In genomic region chr21:37071561-37072238, GRCh38 we compare ENCODE assay signal across 8 cellular contexts. TPM values are rescaled to one million over a fixed set of nuclear protein-coding genes. Genes with fewer than 3 reads are reported as not detected.
A peak's percentile ranks its signal among the peaks of the same experiment; 100 is the strongest.
DNase-seq lines count a peak whose midpoint lies in the region; ATAC-seq, FAIRE-seq and TF ChIP-seq lines count a peak whose summit lies in the region.

No MANE protein-coding gene starts in this region.

- DNase-seq in AG04450 (ENCODE audit: low read depth, low spot score): no peak
- no peak for DNase-seq in GM19239 (ENCODE audit: insufficient read length, low spot score)
- DNase-seq in Peyer's patch: peak in 1 of 3 donors; percentile 65
- peak; percentile 78 for DNase-seq in choroid plexus epithelial cell (ENCODE audit: low read depth)
- DNase-seq in GDM1 (lab: John Stamatoyannopoulos, UW): no peak

- H3K9me3 ChIP-seq in AG04450 (ENCODE audit: control insufficient read depth, insufficient read depth, low read length) (peaks cover 2% of the 10 kb centered on the region; the same call in 1 of the 2 replicates), Peyer's patch (no peaks in the 10 kb centered on the region), liver (ENCODE audit: control insufficient read depth in 4 of 4, low read length in 3 of 4) (no peaks in the 10 kb centered on the region), stomach smooth muscle (ENCODE audit: control insufficient read depth in 2 of 2, low read length in 2 of 2) (no peaks in the 10 kb centered on the region)

- POLR2A ChIA-PET in AG04450 (lab: Yijun Ruan, JAX): interaction anchor here (0.8 to 1.8 kb wide), 2 partner anchors 12 to 14 kb away, joined by 3 to 6 read pairs; no protein-coding TSS in a partner anchor

- no peak for TF ChIP-seq CTCF in AG04450 (IDR thresholded peaks at IDR 0.05; ENCODE audit: low read depth, low read length)
- TF ChIP-seq CTCF in Peyer's patch (IDR thresholded peaks at IDR 0.05): no peak
- no peak for TF ChIP-seq CTCF in choroid plexus epithelial cell (conservative IDR thresholded peaks at IDR 0.05; ENCODE audit: low read depth, low read length)
- TF ChIP-seq CTCF in liver (IDR thresholded peaks at IDR 0.05; ENCODE audit: low read depth, low read length, missing input control): no peak

- CTCF ChIA-PET in AG04450 (lab: Charles Lee): no interaction called here

- ATAC-seq in GM18861 (IDR thresholded peaks at IDR 0.05; ENCODE audit: unreplicated experiment): no peak

- FAIRE-seq in GM19239 (lab: Jason Lieb, UNC): peak; percentile 18

- no peaks in the 10 kb centered on the region for H3K27me3 ChIP-seq in AG04450 (ENCODE audit: control insufficient read depth, insufficient read depth, low read length)
- no peaks in the 10 kb centered on the region for H3K27me3 ChIP-seq in Peyer's patch
- no peaks in the 10 kb centered on the region for H3K27me3 ChIP-seq in liver (ENCODE audit: control insufficient read depth in 4 of 4, insufficient read depth in 4 of 4, low read length in 3 of 4)
- H3K27me3 ChIP-seq in stomach smooth muscle (ENCODE audit: control insufficient read depth in 1 of 2, insufficient read depth in 2 of 2, low read length in 2 of 2): no peaks in the 10 kb centered on the region

- peak overlapping the region; percentile 67 to 87 for H3K9ac ChIP-seq in liver (ENCODE audit: low read depth in 1 of 2, low read length in 2 of 2)
- H3K9ac ChIP-seq in stomach smooth muscle (ENCODE audit: low read length in 2 of 2): peak overlapping the region; percentile 84 to 100

- H3K4me3 ChIP-seq in AG04450 (ENCODE audit: low read depth, low read length) (peak overlapping the region; percentile 71), Peyer's patch (peak overlapping the region; percentile 68 to 92 (median 90)), choroid plexus epithelial cell (ENCODE audit: low read depth, low read length) (peak overlapping the region; percentile 71), liver (ENCODE audit: low read depth in 1 of 3, low read length in 3 of 3) (peak overlapping the region; percentile 72 to 83 (median 80)), stomach smooth muscle (ENCODE audit: low read length in 2 of 2) (peak overlapping the region; percentile 68 to 83)

- H3K4me1 ChIP-seq in Peyer's patch (peaks cover 0 to 24% (median 5%) of the 10 kb centered on the region in 4 donors), liver (ENCODE audit: control insufficient read depth in 4 of 4, insufficient read depth in 4 of 4, low read length in 3 of 4) (peaks cover 2 to 17% (median 13%) of the 10 kb centered on the region in 4 donors), stomach smooth muscle (ENCODE audit: control insufficient read depth, insufficient read depth, low read length) (peaks cover 10% of the 10 kb centered on the region)

- no peak for TF ChIP-seq RAD21 in liver (IDR thresholded peaks at IDR 0.05)

- 46% methylated on average over 12 of the region's 12 CpGs for WGBS in liver

- peaks cover 0 to 8% (median 0%) of the 10 kb centered on the region in 3 donors for H3K36me3 ChIP-seq in Peyer's patch
- peaks cover 0 to 11% (median 4%) of the 10 kb centered on the region in 4 donors for H3K36me3 ChIP-seq in liver (ENCODE audit: control insufficient read depth in 4 of 4, insufficient read depth in 3 of 4, low read depth in 1 of 4, low read length in 3 of 4)
- peaks cover 4 to 7% of the 10 kb centered on the region in 2 donors for H3K36me3 ChIP-seq in stomach smooth muscle (ENCODE audit: control insufficient read depth in 2 of 2, insufficient read depth in 2 of 2, low read length in 2 of 2)

- H3K27ac ChIP-seq in AG04450 (ENCODE audit: low read depth, low read length) (peak overlapping the region; percentile 86), Peyer's patch (peak overlapping the region; percentile 94 to 99 (median 98)), liver (ENCODE audit: low read depth in 1 of 2, low read length in 2 of 2) (peak overlapping the region; percentile 84 to 99), stomach smooth muscle (ENCODE audit: low read length) (peak overlapping the region; percentile 100)

- TF ChIP-seq POLR2A in Peyer's patch (IDR thresholded peaks at IDR 0.05): peak in 1 of 2 donors; percentile 25

TF ChIP-seq in liver, 16 proteins besides CTCF, POLR2A, EP300 and RAD21:
- TF ChIP-seq RXRA (IDR thresholded peaks at IDR 0.05) (no peak), HNF4G (IDR thresholded peaks at IDR 0.05) (no peak), EGR1 (IDR thresholded peaks at IDR 0.05; ENCODE audit: low read depth in 2 of 2) (no peak), MAX (IDR thresholded peaks at IDR 0.05) (no peak), ATF3 (IDR thresholded peaks at IDR 0.05) (no peak), ZBTB33 (IDR thresholded peaks at IDR 0.05) (no peak), JUND (IDR thresholded peaks at IDR 0.05) (no peak), FOXA1 (IDR thresholded peaks at IDR 0.05) (no peak), NR2F2 (IDR thresholded peaks at IDR 0.05) (no peak)

RNA-seq across cellular contexts. Expression of gene PIGP, which starts 1.2 kb away (rescaled TPM):
- polyA plus RNA-seq in AG04450 (2011; rRNA removed): 21.1 and 29.8 TPM in 2 replicates
- 4.9 and 8.0 TPM in 2 replicates for polyA minus RNA-seq in AG04450 (2011; rRNA and poly(A)+ RNA removed)
- 10 to 100 TPM; 11.4 to 26.4 (median 12.7) TPM for total RNA-seq in Peyer's patch
- 1 to 10 TPM; 3.8 to 6.3 TPM for total RNA-seq in liver
- 10 to 100 TPM; 17.1 to 26.2 TPM for polyA plus RNA-seq in liver

RNA-seq across cellular contexts. Expression of gene TTC3, which starts 1.4 kb away (rescaled TPM):
- polyA plus RNA-seq in AG04450 (2011; rRNA removed): 165 and 224 TPM in 2 replicates
- 186 and 253 TPM in 2 replicates for polyA minus RNA-seq in AG04450 (2011; rRNA and poly(A)+ RNA removed)
- total RNA-seq in Peyer's patch: 100 to 1,000 TPM in 3 of 4 donors, 10 to 100 TPM in 1; 97.5 to 226 (median 144) TPM
- 10 to 100 TPM; 69.8 to 96.1 TPM for total RNA-seq in liver
- 10 to 100 TPM; 27.2 to 44.6 TPM for polyA plus RNA-seq in liver
